Comparison of ENCODE assay signal across 8 cellular contexts in the genomic region with DNA sequence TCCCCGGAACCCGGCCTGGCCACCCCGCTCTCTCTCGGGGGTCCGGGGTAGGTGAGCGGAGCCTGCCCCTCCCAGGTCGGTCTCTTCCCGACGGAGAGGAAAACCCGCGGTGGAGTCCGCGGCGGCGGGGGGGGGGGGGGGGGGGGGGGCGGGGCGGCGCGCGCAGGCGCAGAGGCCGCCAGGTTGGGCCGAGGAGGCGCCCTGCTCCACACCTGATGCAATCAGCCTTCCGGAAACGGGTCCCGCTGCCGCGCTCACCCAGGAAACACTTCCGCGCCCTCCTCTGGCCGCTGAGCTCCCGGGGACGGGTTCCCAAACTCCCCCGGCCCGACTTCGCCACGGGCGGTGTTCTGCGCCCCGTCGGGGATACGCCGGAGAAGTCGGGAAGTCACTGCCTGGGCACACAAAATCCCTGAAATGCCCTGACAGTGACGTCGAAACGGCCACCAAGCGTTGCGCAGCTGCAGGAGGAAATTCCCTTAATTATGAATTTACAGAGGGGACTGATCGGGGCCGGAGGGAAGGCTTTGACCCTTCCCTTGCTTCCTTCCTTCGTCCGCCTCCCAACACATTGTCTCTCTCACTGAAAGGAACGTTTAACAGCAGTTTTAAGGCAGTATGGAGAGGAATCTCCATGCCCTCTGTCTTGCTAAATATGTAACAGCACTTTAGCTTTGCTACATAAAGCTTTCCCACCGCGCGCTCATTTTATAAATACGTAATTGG. TPM values are rescaled to one million over a fixed set of nuclear protein-coding genes. Genes with fewer than 3 reads are reported as not detected.
A peak's percentile ranks its signal among the peaks of the same experiment; 100 is the strongest.
DNase-seq lines count a peak whose midpoint lies in the region; ATAC-seq, FAIRE-seq and TF ChIP-seq lines count a peak whose summit lies in the region.

No MANE protein-coding gene starts in this region.

- no peak for TF ChIP-seq EP300 in gastroesophageal sphincter (IDR thresholded peaks at IDR 0.05)

- H3K9me3 Mint-ChIP-seq in CD8-positive, alpha-beta T cell: no peaks in the 10 kb centered on the region
- H3K9me3 Mint-ChIP-seq in activated T-helper 2 cell treated with anti-CD3 and anti-CD28 coated beads, Interferon-gamma antibody, Interleukin-2, Interleukin-4, amounts not matched to agents 10 μg/mL and 5 μg/mL and 100 μg/mL, durations not matched to agents 14 hours and 24 hours and 36 hours: no peaks in the 10 kb centered on the region

- H3K27ac ChIP-seq in CD8-positive, alpha-beta T cell (ENCODE audit: low read depth, low read length): no peak overlapping the region
- H3K27ac ChIP-seq in gastroesophageal sphincter: peak overlapping the region; percentile 63 to 92 (median 90)

- peak; percentile 71 for FAIRE-seq in urothelium cell line (lab: Jason Lieb, UNC)

- H3K9me3 ChIP-seq in CD8-positive, alpha-beta T cell (ENCODE audit: low read length): no peaks in the 10 kb centered on the region
- H3K9me3 ChIP-seq in gastroesophageal sphincter: no peaks in the 10 kb centered on the region

- no peaks in the 10 kb centered on the region for H3K4me1 ChIP-seq in CD8-positive, alpha-beta T cell (ENCODE audit: insufficient read depth, low read length)
- H3K4me1 ChIP-seq in gastroesophageal sphincter: peaks cover 0 to 45% (median 3%) of the 10 kb centered on the region in 3 donors

- 3% methylated on average over 9 to 10 of the region's 59 CpGs for WGBS in gastroesophageal sphincter (ENCODE audit: low coverage in 1 of 2), 2 donors

- ATAC-seq in CD8-positive, alpha-beta T cell: no peak
- peak; percentile 53 for ATAC-seq in GM19397 (IDR thresholded peaks at IDR 0.05; ENCODE audit: unreplicated experiment)
- ATAC-seq in HG03520 (IDR thresholded peaks at IDR 0.05; ENCODE audit: unreplicated experiment): peak; percentile 42
- peak; percentile 67 for ATAC-seq in gastroesophageal sphincter
- ATAC-seq in omental fat pad (ENCODE audit: low FRiP score): peak; percentile 55

- peaks cover 19% of the 10 kb centered on the region for H3K4me1 Mint-ChIP-seq in CD8-positive, alpha-beta T cell (ENCODE audit: low read depth)
- peaks cover 23% of the 10 kb centered on the region for H3K4me1 Mint-ChIP-seq in activated T-helper 2 cell treated with anti-CD3 and anti-CD28 coated beads, Interferon-gamma antibody, Interleukin-2, Interleukin-4, amounts not matched to agents 10 μg/mL and 5 μg/mL and 100 μg/mL, durations not matched to agents 14 hours and 24 hours and 36 hours (ENCODE audit: low read depth)

- peak overlapping the region; percentile 69 for H3K4me3 Mint-ChIP-seq in CD8-positive, alpha-beta T cell
- H3K4me3 Mint-ChIP-seq in activated T-helper 2 cell treated with anti-CD3 and anti-CD28 coated beads, Interferon-gamma antibody, Interleukin-2, Interleukin-4, amounts not matched to agents 10 μg/mL and 5 μg/mL and 100 μg/mL, durations not matched to agents 14 hours and 24 hours and 36 hours (ENCODE audit: low read depth): peak overlapping the region; percentile 74

- H3K36me3 ChIP-seq in CD8-positive, alpha-beta T cell (ENCODE audit: insufficient read depth, low read length): no peaks in the 10 kb centered on the region
- no peaks in the 10 kb centered on the region for H3K36me3 ChIP-seq in gastroesophageal sphincter

- POLR2A ChIA-PET in CD8-positive, alpha-beta T cell (lab: Charles Lee): no interaction called here

- intact Hi-C loops in CD8-positive, alpha-beta T cell (cut with DNase I, micrococcal nuclease): no loop called here
- intact Hi-C loops in activated T-helper 2 cell treated with anti-CD3 and anti-CD28 coated beads, Interferon-gamma antibody, Interleukin-2, Interleukin-4, amounts not matched to agents 10 μg/mL and 5 μg/mL and 100 μg/mL, durations not matched to agents 14 hours and 24 hours and 36 hours (cut with micrococcal nuclease): loop anchor here (1.0 to 2.0 kb wide), 2 partner anchors 240 to 290 kb away; no protein-coding TSS in a partner anchor

- no peak overlapping the region for H3K27ac Mint-ChIP-seq in CD8-positive, alpha-beta T cell
- H3K27ac Mint-ChIP-seq in activated T-helper 2 cell treated with anti-CD3 and anti-CD28 coated beads, Interferon-gamma antibody, Interleukin-2, Interleukin-4, amounts not matched to agents 10 μg/mL and 5 μg/mL and 100 μg/mL, durations not matched to agents 14 hours and 24 hours and 36 hours: peak overlapping the region; percentile 54

- peak in 1 of 7 experiments; percentile 36 for DNase-seq in CD8-positive, alpha-beta T cell
- DNase-seq in NCI-H82 (lab: John Stamatoyannopoulos, UW): peak; percentile 92
- DNase-seq in activated T-helper 2 cell treated with anti-CD3 and anti-CD28 coated beads, Interferon-gamma antibody, Interleukin-2, Interleukin-4, amounts not matched to agents 10 μg/mL and 5 μg/mL and 100 μg/mL, durations not matched to agents 14 hours and 24 hours and 36 hours (ENCODE audit: low spot score): peak; percentile 37
- DNase-seq in omental fat pad (ENCODE audit: low spot score): no peak
- DNase-seq in urothelium cell line (ENCODE audit: low spot score): peak; percentile 97

- TF ChIP-seq POLR2A in gastroesophageal sphincter (IDR thresholded peaks at IDR 0.05): peak in 1 of 2 donors; percentile 49

- no peaks in the 10 kb centered on the region for H3K36me3 Mint-ChIP-seq in CD8-positive, alpha-beta T cell
- H3K36me3 Mint-ChIP-seq in activated T-helper 2 cell treated with anti-CD3 and anti-CD28 coated beads, Interferon-gamma antibody, Interleukin-2, Interleukin-4, amounts not matched to agents 10 μg/mL and 5 μg/mL and 100 μg/mL, durations not matched to agents 14 hours and 24 hours and 36 hours (ENCODE audit: low read depth): no peaks in the 10 kb centered on the region

- H3K27me3 Mint-ChIP-seq in CD8-positive, alpha-beta T cell (ENCODE audit: low read depth): peaks cover 66% of the 10 kb centered on the region
- peaks cover 68% of the 10 kb centered on the region for H3K27me3 Mint-ChIP-seq in activated T-helper 2 cell treated with anti-CD3 and anti-CD28 coated beads, Interferon-gamma antibody, Interleukin-2, Interleukin-4, amounts not matched to agents 10 μg/mL and 5 μg/mL and 100 μg/mL, durations not matched to agents 14 hours and 24 hours and 36 hours (ENCODE audit: low read depth)

- H3K27me3 ChIP-seq in CD8-positive, alpha-beta T cell (ENCODE audit: insufficient read depth, low read length): no peaks in the 10 kb centered on the region
- no peaks in the 10 kb centered on the region for H3K27me3 ChIP-seq in gastroesophageal sphincter

- no peak for TF ChIP-seq CTCF in CD8-positive, alpha-beta T cell (IDR thresholded peaks at IDR 0.05)
- peak; percentile 14 to 52 (median 35) for TF ChIP-seq CTCF in gastroesophageal sphincter (IDR thresholded peaks at IDR 0.05)
- TF ChIP-seq CTCF in omental fat pad (IDR thresholded peaks at IDR 0.05): no peak

- CTCF ChIA-PET in CD8-positive, alpha-beta T cell (lab: Charles Lee): no interaction called here

- peak overlapping the region; percentile 55 for H3K4me3 ChIP-seq in CD8-positive, alpha-beta T cell (ENCODE audit: low read depth, low read length)
- peak overlapping the region; percentile 62 to 66 for H3K4me3 ChIP-seq in gastroesophageal sphincter

RNA-seq across cellular contexts. Expression of a gene that starts 2.1 kb away (rescaled TPM):
- under 1 TPM in 1 of 2 experiments, not detected in 1; 0.33 TPM for total RNA-seq in CD8-positive, alpha-beta T cell
- 0.73 and 1.4 TPM in 2 replicates for total RNA-seq in activated T-helper 2 cell treated with anti-CD3 and anti-CD28 coated beads, Interferon-gamma antibody, Interleukin-2, Interleukin-4, amounts not matched to agents 10 μg/mL and 5 μg/mL and 100 μg/mL, durations not matched to agents 14 hours and 24 hours and 36 hours
- total RNA-seq in gastroesophageal sphincter (100 to 1,000 TPM in 1 of 4 donors, 10 to 100 TPM in 3; 66.3 to 133 (median 90.2) TPM), omental fat pad (100 to 1,000 TPM in 2 of 4 donors, 10 to 100 TPM in 2; 76.6 to 138 (median 113) TPM)

RNA-seq across cellular contexts. Expression of a gene that starts 40.3 kb away (rescaled TPM):
- not detected for total RNA-seq in CD8-positive, alpha-beta T cell
- total RNA-seq in activated T-helper 2 cell treated with anti-CD3 and anti-CD28 coated beads, Interferon-gamma antibody, Interleukin-2, Interleukin-4, amounts not matched to agents 10 μg/mL and 5 μg/mL and 100 μg/mL, durations not matched to agents 14 hours and 24 hours and 36 hours: 0.48 and 0.83 TPM in 2 replicates
- total RNA-seq in gastroesophageal sphincter: 10 to 100 TPM in 3 of 4 donors, 1 to 10 TPM in 1; 9.8 to 43.0 (median 39.6) TPM
- total RNA-seq in omental fat pad: 100 to 1,000 TPM in 3 of 4 donors, 10 to 100 TPM in 1; 15.3 to 205 (median 163) TPM

Comparison
In these comparisons a context has a peak if more than half of its experiments do, and no peak if none do; other contexts are left out.
1. CTCF ChIP-seq: peak in gastroesophageal sphincter (4 of 4); none in CD8-positive, alpha-beta T cell (single experiment) and omental fat pad (0 of 3).
2. RNA of a gene that starts 2.1 kb away (total RNA-seq): 76.6 to 138 TPM in omental fat pad and 66.3 to 133 TPM in gastroesophageal sphincter; 0.73 to 1.4 TPM in activated T-helper 2 cell treated with anti-CD3 and anti-CD28 coated beads, Interferon-gamma antibody, Interleukin-2, Interleukin-4, amounts not matched to agents 10 μg/mL and 5 μg/mL and 100 μg/mL, durations not matched to agents 14 hours and 24 hours and 36 hours and 0.33 TPM in CD8-positive, alpha-beta T cell; every median in the first group is over 10 times any median in the second.